ENCODE assay signal across 23 cellular contexts in the genomic region with DNA sequence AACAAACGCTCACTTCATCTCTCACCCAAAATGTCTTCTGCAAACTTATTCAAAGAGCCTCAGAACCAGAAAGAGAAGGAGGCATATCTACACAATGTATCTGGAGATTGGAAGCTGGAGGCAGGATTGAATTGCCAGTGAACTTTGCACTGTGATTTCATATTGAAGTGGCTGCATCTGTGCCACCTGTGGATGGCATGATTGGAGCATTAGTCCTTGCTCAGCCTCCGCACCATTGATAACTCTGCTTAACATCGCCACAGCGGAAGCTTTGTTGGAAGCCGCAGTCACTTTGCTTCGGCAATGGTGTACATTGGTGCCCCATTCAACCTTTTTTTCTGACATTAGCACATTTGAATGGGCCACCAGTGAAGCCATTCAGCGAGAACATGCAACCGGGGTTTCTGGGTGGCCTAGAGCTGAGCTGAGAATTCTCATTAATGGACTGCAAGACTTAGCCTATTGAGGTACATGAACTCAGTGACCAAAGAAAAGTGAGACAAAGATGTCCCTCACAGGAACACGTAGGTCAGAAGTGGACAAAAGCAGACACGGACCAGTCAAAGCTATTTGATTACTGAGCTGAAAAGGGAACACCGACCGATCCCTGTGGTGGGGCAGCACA.
"Had no signal": no experiment of that assay in that cellular context is flagged by ENCODE, and none has a peak within 500 bp of the region (broad histone marks: within the 10 kb centered on the region; RNA-seq: fewer than 3 reads in every experiment).

No MANE protein-coding gene starts in this region.

- H3K79me2 ChIP-seq: hepatocyte had no signal

- H3K27me3 ChIP-seq: colonic mucosa, hepatocyte, neutrophil, suprapubic skin, thyroid gland had no signal

- H3K4me3 ChIP-seq: colonic mucosa, hepatocyte, lung, psoas muscle, skin epidermis, suprapubic skin, thyroid gland had no signal

- H3K36me3 ChIP-seq: colonic mucosa, neutrophil, suprapubic skin, thyroid gland had no signal

- H2AFZ ChIP-seq: hepatocyte had no signal

- H3K9me3 ChIP-seq: colonic mucosa, neutrophil, psoas muscle, suprapubic skin, thyroid gland had no signal

- FAIRE-seq: endothelial cell of umbilical vein, kidney, urothelium cell line had no signal

- DNase-seq: colonic mucosa; dermis blood vessel endothelial cell; erythroblast; foreskin melanocyte; head of caudate nucleus; kidney; left cardiac atrium; left ventricle myocardium superior; mesenchymal stem cell; midbrain; naive B cell; psoas muscle; stimulated activated CD4-positive, alpha-beta T cell treated with anti-CD3 and anti-CD28 coated beads, Interleukin-12 subunit alpha, Interleukin-12 subunit beta, amount 100 ng/mL, for 4 hours; stimulated activated naive CD4-positive, alpha-beta T cell treated with Interleukin-2 at 50 U/mL for 16 hours; thyroid gland had no signal

- ATAC-seq: left cardiac atrium, left ventricle myocardium superior, psoas muscle, sciatic nerve had no signal

- H3K4me1 ChIP-seq: colonic mucosa, psoas muscle, suprapubic skin had no signal

- H3K27ac ChIP-seq: colonic mucosa, hepatocyte, neutrophil, psoas muscle, skin epidermis, suprapubic skin, thyroid gland had no signal

- H3K4me2 ChIP-seq: hepatocyte had no signal
